Comparison of ENCODE assay signal across 2 cellular contexts in genomic region chr19:48798937-48799336, GRCh38.
TF ChIP-seq lines count a peak whose summit lies in the region.

No MANE protein-coding gene starts in this region.

TF ChIP-seq in SK-N-SH, 30 proteins besides CTCF, POLR2A, EP300 and RAD21:
- no peak for TF ChIP-seq TAF1 (IDR thresholded peaks at IDR 0.05; ENCODE audit: borderline replicate concordance, low read depth, low read length)
TF ChIP-seq in SK-N-SH: peak in this region for 0.

TF ChIP-seq in SK-N-SH treated with all-trans-retinoic acid at 6 μM for 48 hours, 23 proteins besides CTCF, POLR2A, EP300 and RAD21:
- TF ChIP-seq ESRRG (CRISPR knock-in tag; IDR thresholded peaks at IDR 0.05): no peak
- TF ChIP-seq ZFP30 (CRISPR knock-in tag; IDR thresholded peaks at IDR 0.05): no peak
- TF ChIP-seq PPARA (CRISPR knock-in tag; IDR thresholded peaks at IDR 0.05; ENCODE audit: borderline replicate concordance): no peak
- TF ChIP-seq TCF4 (CRISPR knock-in tag; IDR thresholded peaks at IDR 0.05; ENCODE audit: borderline replicate concordance): no peak
- TF ChIP-seq TSHZ2 (CRISPR knock-in tag; IDR thresholded peaks at IDR 0.05): no peak
- TF ChIP-seq ZFP3 (CRISPR knock-in tag; IDR thresholded peaks at IDR 0.05): no peak
- TF ChIP-seq ARNTL (CRISPR knock-in tag; IDR thresholded peaks at IDR 0.05; ENCODE audit: borderline replicate concordance, low read depth): no peak
- TF ChIP-seq, protein P1, sequence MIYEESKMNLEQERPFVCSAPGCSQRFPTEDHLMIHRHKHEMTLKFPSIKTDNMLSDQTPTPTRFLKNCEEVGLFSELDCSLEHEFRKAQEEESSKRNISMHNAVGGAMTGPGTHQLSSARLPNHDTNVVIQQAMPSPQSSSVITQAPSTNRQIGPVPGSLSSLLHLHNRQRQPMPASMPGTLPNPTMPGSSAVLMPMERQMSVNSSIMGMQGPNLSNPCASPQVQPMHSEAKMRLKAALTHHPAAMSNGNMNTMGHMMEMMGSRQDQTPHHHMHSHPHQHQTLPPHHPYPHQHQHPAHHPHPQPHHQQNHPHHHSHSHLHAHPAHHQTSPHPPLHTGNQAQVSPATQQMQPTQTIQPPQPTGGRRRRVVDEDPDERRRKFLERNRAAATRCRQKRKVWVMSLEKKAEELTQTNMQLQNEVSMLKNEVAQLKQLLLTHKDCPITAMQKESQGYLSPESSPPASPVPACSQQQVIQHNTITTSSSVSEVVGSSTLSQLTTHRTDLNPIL (CRISPR knock-in tag; IDR thresholded peaks at IDR 0.05; ENCODE audit: low read depth): no peak
- no peak for TF ChIP-seq TOX (CRISPR knock-in tag; IDR thresholded peaks at IDR 0.05; ENCODE audit: borderline replicate concordance)
- TF ChIP-seq ZNF565 (CRISPR knock-in tag; conservative IDR thresholded peaks at IDR 0.05; ENCODE audit: low read depth): no peak
- TF ChIP-seq OSR1 (CRISPR knock-in tag; IDR thresholded peaks at IDR 0.05): no peak
- TF ChIP-seq, protein P2, sequence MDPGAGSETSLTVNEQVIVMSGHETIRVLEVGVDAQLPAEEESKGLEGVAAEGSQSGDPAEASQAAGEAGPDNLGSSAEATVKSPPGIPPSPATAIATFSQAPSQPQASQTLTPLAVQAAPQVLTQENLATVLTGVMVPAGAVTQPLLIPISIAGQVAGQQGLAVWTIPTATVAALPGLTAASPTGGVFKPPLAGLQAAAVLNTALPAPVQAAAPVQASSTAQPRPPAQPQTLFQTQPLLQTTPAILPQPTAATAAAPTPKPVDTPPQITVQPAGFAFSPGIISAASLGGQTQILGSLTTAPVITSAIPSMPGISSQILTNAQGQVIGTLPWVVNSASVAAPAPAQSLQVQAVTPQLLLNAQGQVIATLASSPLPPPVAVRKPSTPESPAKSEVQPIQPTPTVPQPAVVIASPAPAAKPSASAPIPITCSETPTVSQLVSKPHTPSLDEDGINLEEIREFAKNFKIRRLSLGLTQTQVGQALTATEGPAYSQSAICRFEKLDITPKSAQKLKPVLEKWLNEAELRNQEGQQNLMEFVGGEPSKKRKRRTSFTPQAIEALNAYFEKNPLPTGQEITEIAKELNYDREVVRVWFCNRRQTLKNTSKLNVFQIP (CRISPR knock-in tag; IDR thresholded peaks at IDR 0.05; ENCODE audit: borderline replicate concordance, low read depth): no peak
- TF ChIP-seq RARB (CRISPR knock-in tag; IDR thresholded peaks at IDR 0.05): no peak
- TF ChIP-seq ISL1 (CRISPR knock-in tag; IDR thresholded peaks at IDR 0.05): no peak
- TF ChIP-seq GLIS3 (CRISPR knock-in tag; IDR thresholded peaks at IDR 0.05): no peak
